In genomic region chr1:234746798-234747196, GRCh38 we compare ENCODE assay signal across 15 cellular contexts.
DNase-seq lines count a peak whose midpoint lies in the region; ATAC-seq, FAIRE-seq and TF ChIP-seq lines count a peak whose summit lies in the region.
"Had no signal": no experiment of that assay in that cellular context is flagged by ENCODE, and none has a peak within 500 bp of the region (broad histone marks: within the 10 kb centered on the region; RNA-seq: fewer than 3 reads in every experiment).

No MANE protein-coding gene starts in this region.

- POLR2A ChIA-PET in PC-9 (lab: Charles Lee; ENCODE audit: unreplicated experiment): no interaction called here
- POLR2A ChIA-PET in H1 (lab: Charles Lee; ENCODE audit: partially characterized antibody): no interaction called here

- no peak for ATAC-seq in sciatic nerve
- no peak for ATAC-seq in GM18517 (IDR thresholded peaks at IDR 0.05; ENCODE audit: unreplicated experiment)

- H3K27ac ChIP-seq in PC-9: peak overlapping the region; percentile 82
- no peak overlapping the region for H3K27ac ChIP-seq in H1 (ENCODE audit: low read depth, low read length)
- peak overlapping the region in 1 of 4 donors; percentile 10 for H3K27ac ChIP-seq in esophagus squamous epithelium
- H3K27ac ChIP-seq: C4-2B, testis had no signal

- H3K9me2 ChIP-seq in PC-9 (ENCODE audit: insufficient read depth): no peaks in the 10 kb centered on the region

- no peak overlapping the region for H4K8ac ChIP-seq in H1 (ENCODE audit: extremely low read depth, insufficient read depth, low read length)

- no peak overlapping the region for H2AK5ac ChIP-seq in H1 (ENCODE audit: low read depth, low read length)

- no peak overlapping the region for H3K23ac ChIP-seq in H1 (ENCODE audit: insufficient read length)

- H3K4me1 ChIP-seq in PC-9 (replicated peaks; ENCODE audit: insufficient read depth) (peaks cover 45% of the 10 kb centered on the region), H1 (replicated peaks in 1 of 4; ENCODE audit: control insufficient read depth in 3 of 4, insufficient read depth in 4 of 4, low read length in 3 of 4) (peaks cover 4 to 16% (median 11%) of the 10 kb centered on the region in 4 experiments), esophagus squamous epithelium (peaks cover 9 to 37% (median 23%) of the 10 kb centered on the region in 3 donors)

- no TSS peak for BruUV-seq in PC-9 (replicated peaks; lab: Mats Ljungman, UMichigan)

- TF ChIP-seq CTCF in PC-9 (conservative IDR thresholded peaks at IDR 0.05) (no peak), H1 (IDR thresholded peaks at IDR 0.05; ENCODE audit: control extremely low read depth in 1 of 3, insufficient read depth in 1 of 3, low read depth in 1 of 3, low read length in 3 of 3) (no peak), esophagus squamous epithelium (IDR thresholded peaks at IDR 0.05) (no peak)

- no peak overlapping the region for H3K56ac ChIP-seq in H1 (replicated peaks; ENCODE audit: insufficient read length, low read depth, low read length)

- no peaks in the 10 kb centered on the region for H3K36me3 ChIP-seq in PC-9 (ENCODE audit: low read depth)
- H3K36me3 ChIP-seq in H1 (ENCODE audit: control insufficient read depth in 2 of 4, insufficient read depth in 4 of 4, low read length in 3 of 4): no peaks in the 10 kb centered on the region
- no peaks in the 10 kb centered on the region for H3K36me3 ChIP-seq in esophagus squamous epithelium
- H3K36me3 ChIP-seq: esophagus muscularis mucosa had no signal

- peak; percentile 72 for DNase-seq in NCI-H1092 treated with DMSO at 0.1 percent for 48 hours (lab: John Stamatoyannopoulos, UW)
- DNase-seq in NCI-H1092 (lab: John Stamatoyannopoulos, UW): no peak
- DNase-seq in PC-9: peak; percentile 83 to 94
- DNase-seq in H1 (ENCODE audit: low read depth in 1 of 2, low spot score in 2 of 2): no peak
- peak; percentile 59 for DNase-seq in sciatic nerve (ENCODE audit: low spot score)
- no peak for DNase-seq in esophagus squamous epithelium (lab: John Stamatoyannopoulos, UW)
- DNase-seq in activated effector memory CD4-positive, alpha-beta T cell treated with anti-CD3 and anti-CD28 coated beads, Interleukin-2, amount 50 U/mL, for 16 hours: no peak
- DNase-seq: aorta; NCI-H2029; nucleus accumbens; stimulated activated CD4-positive, alpha-beta T cell treated with anti-CD3 and anti-CD28 coated beads, Interleukin-4, amount 100 ng/mL, for 1 hour; testis had no signal

- TF ChIP-seq POLR2A in H1 (IDR thresholded peaks at IDR 0.05; ENCODE audit: control extremely low read depth in 1 of 2, low read depth in 2 of 2, low read length in 2 of 2) (no peak), esophagus squamous epithelium (IDR thresholded peaks at IDR 0.05) (no peak)

- H2BK12ac ChIP-seq in H1 (ENCODE audit: low read depth, low read length): peak overlapping the region; percentile 76; the same call in 1 of the 2 replicates

- 82% methylated on average over 8 of the region's 9 CpGs; no CpG with 5 or more reads in 1 of the 2 experiments for WGBS in H1 (ENCODE audit: extremely low coverage in 1 of 2, insufficient coverage in 1 of 2, insufficient read length in 1 of 2, insufficient replicate concordance in 2 of 2, low coverage in 1 of 2, low lambda C conversion rate in 2 of 2, missing lambda C conversion rate in 1 of 2), 2 experiments
- 44 to 54% methylated on average over 3 to 9 of the region's 9 CpGs for WGBS in esophagus squamous epithelium, 2 donors

- H2BK5ac ChIP-seq in H1 (ENCODE audit: low read depth, low read length): no peak overlapping the region

- no peak overlapping the region for H3K4ac ChIP-seq in H1 (replicated peaks; ENCODE audit: insufficient read length, low read depth, low read length)

- no peak overlapping the region for H3K4me3 ChIP-seq in PC-9
- H3K4me3 ChIP-seq in H1 (ENCODE audit: extremely low read depth in 1 of 4, insufficient read depth in 2 of 4, low read depth in 3 of 4, low read length in 4 of 4): no peak overlapping the region
- no peak overlapping the region for H3K4me3 ChIP-seq in esophagus squamous epithelium
- H3K4me3 ChIP-seq: esophagus muscularis mucosa, testis had no signal

- peak overlapping the region; percentile 83 for H2AFZ ChIP-seq in PC-9
- 0 out of 2 replicates have a peak overlapping the region, but pooled peaks have one; percentile 38 for H2AFZ ChIP-seq in H1 (ENCODE audit: low read length)

- CTCF ChIA-PET in PC-9 (lab: Charles Lee) (no interaction called here), H1 (lab: Charles Lee; ENCODE audit: partially characterized antibody) (interaction anchor here (1.0 to 1.3 kb wide), 4 partner anchors 12 to 344 kb away, joined by 3 read pairs; no protein-coding TSS in a partner anchor)

- no peak overlapping the region for H2BK120ac ChIP-seq in H1 (replicated peaks; ENCODE audit: low read depth, low read length)

- no peaks in the 10 kb centered on the region for H3K79me1 ChIP-seq in H1 (ENCODE audit: low read depth, low read length)

- H3K9me3 ChIP-seq in PC-9 (ENCODE audit: insufficient read depth, low read depth) (no peaks in the 10 kb centered on the region), H1 (ENCODE audit: insufficient read depth in 2 of 2, low read depth in 1 of 2, low read length in 1 of 2) (no peaks in the 10 kb centered on the region), esophagus squamous epithelium (no peaks in the 10 kb centered on the region)
- H3K9me3 ChIP-seq: esophagus muscularis mucosa, testis had no signal

- H2BK15ac ChIP-seq in H1 (ENCODE audit: low read length): no peak overlapping the region

- H4K20me1 ChIP-seq in PC-9 (ENCODE audit: insufficient read depth): no peaks in the 10 kb centered on the region
- no peaks in the 10 kb centered on the region for H4K20me1 ChIP-seq in H1 (replicated peaks in 1 of 2; ENCODE audit: control insufficient read depth in 1 of 2, insufficient read depth in 2 of 2, low read length in 2 of 2)

- no peak for FAIRE-seq in H1 (lab: Jason Lieb, UNC)

- no peaks in the 10 kb centered on the region for H3K23me2 ChIP-seq in H1 (ENCODE audit: low read depth, low read length)

- H3K18ac ChIP-seq in H1 (ENCODE audit: extremely low read depth, low read length): no peak overlapping the region

- TF ChIP-seq RAD21 in H1 (IDR thresholded peaks at IDR 0.05 in 1 of 2, conservative IDR thresholded peaks at IDR 0.05 in 1 of 2; ENCODE audit: low read depth in 2 of 2, low read length in 2 of 2): no peak

- H3K27me3 ChIP-seq in PC-9 (ENCODE audit: insufficient read depth, low read depth) (no peaks in the 10 kb centered on the region), H1 (replicated peaks in 1 of 4; ENCODE audit: control insufficient read depth in 3 of 4, extremely low read depth in 1 of 4, insufficient read depth in 3 of 4, low read length in 3 of 4) (no peaks in the 10 kb centered on the region; a peak in 1 of 7 replicates), esophagus squamous epithelium (no peaks in the 10 kb centered on the region)
- H3K27me3 ChIP-seq: esophagus muscularis mucosa, testis had no signal

- no peak overlapping the region for H3K9ac ChIP-seq in H1 (replicated peaks in 1 of 4; ENCODE audit: extremely low read depth in 1 of 4, low read depth in 3 of 4, low read length in 3 of 4)

- H3K4me2 ChIP-seq in PC-9 (peak overlapping the region; percentile 54), H1 (ENCODE audit: insufficient read depth in 1 of 2, low read depth in 2 of 2, low read length in 2 of 2) (no peak overlapping the region)

- peaks cover 28% of the 10 kb centered on the region for H3F3A ChIP-seq in PC-9 (ENCODE audit: insufficient read depth, low read depth)

- H4K5ac ChIP-seq in H1 (ENCODE audit: insufficient read length, low read depth, low read length): no peak overlapping the region

- intact Hi-C loops in PC-9 (cut with micrococcal nuclease; ENCODE audit: unreplicated experiment) (loop anchor here (1.0 kb wide), 3 partner anchors 22 to 217 kb away; no protein-coding TSS in a partner anchor), sciatic nerve (cut with DNase I) (no loop called here), esophagus squamous epithelium (cut with DNase I) (no loop called here)

- no peak overlapping the region for H2BK20ac ChIP-seq in H1 (ENCODE audit: low read length)

- H3K79me2 ChIP-seq in PC-9 (ENCODE audit: low read depth) (no peaks in the 10 kb centered on the region), H1 (ENCODE audit: control insufficient read depth in 1 of 2, insufficient read depth in 2 of 2, low read length in 2 of 2) (no peaks in the 10 kb centered on the region)

- H3K14ac ChIP-seq in H1 (ENCODE audit: insufficient read length): no peak overlapping the region

- no peak overlapping the region for H4K91ac ChIP-seq in H1 (replicated peaks; ENCODE audit: insufficient read length, low read length)

- no peak for TF ChIP-seq EP300 in H1 (IDR thresholded peaks at IDR 0.05; ENCODE audit: borderline replicate concordance in 1 of 2, low read depth in 2 of 2, low read length in 2 of 2)

TF ChIP-seq in H1, 55 proteins besides CTCF, POLR2A, EP300 and RAD21:
- TF ChIP-seq RBBP5 (IDR thresholded peaks at IDR 0.05; ENCODE audit: borderline replicate concordance, low read depth, low read length) (no peak), POLR2AphosphoS5 (IDR thresholded peaks at IDR 0.05; ENCODE audit: low read depth, low read length) (no peak), JUND (IDR thresholded peaks at IDR 0.05; ENCODE audit: low read length) (no peak), RXRA (IDR thresholded peaks at IDR 0.05; ENCODE audit: insufficient read depth, low read depth, low read length) (no peak), CEBPB (IDR thresholded peaks at IDR 0.05; ENCODE audit: low read depth, low read length) (no peak)

Comparison
In these comparisons a context has a peak if more than half of its experiments do, and no peak if none do; other contexts are left out.
1. DNase-seq: peak in NCI-H1092 treated with DMSO at 0.1 percent for 48 hours (single experiment), PC-9 (2 of 2) and sciatic nerve (single experiment); none in NCI-H1092 (single experiment), H1 (0 of 2), esophagus squamous epithelium (single experiment) and activated effector memory CD4-positive, alpha-beta T cell treated with anti-CD3 and anti-CD28 coated beads, Interleukin-2, amount 50 U/mL, for 16 hours (single experiment).